8 cellular contexts compared by ENCODE assay signal in the genomic region with DNA sequence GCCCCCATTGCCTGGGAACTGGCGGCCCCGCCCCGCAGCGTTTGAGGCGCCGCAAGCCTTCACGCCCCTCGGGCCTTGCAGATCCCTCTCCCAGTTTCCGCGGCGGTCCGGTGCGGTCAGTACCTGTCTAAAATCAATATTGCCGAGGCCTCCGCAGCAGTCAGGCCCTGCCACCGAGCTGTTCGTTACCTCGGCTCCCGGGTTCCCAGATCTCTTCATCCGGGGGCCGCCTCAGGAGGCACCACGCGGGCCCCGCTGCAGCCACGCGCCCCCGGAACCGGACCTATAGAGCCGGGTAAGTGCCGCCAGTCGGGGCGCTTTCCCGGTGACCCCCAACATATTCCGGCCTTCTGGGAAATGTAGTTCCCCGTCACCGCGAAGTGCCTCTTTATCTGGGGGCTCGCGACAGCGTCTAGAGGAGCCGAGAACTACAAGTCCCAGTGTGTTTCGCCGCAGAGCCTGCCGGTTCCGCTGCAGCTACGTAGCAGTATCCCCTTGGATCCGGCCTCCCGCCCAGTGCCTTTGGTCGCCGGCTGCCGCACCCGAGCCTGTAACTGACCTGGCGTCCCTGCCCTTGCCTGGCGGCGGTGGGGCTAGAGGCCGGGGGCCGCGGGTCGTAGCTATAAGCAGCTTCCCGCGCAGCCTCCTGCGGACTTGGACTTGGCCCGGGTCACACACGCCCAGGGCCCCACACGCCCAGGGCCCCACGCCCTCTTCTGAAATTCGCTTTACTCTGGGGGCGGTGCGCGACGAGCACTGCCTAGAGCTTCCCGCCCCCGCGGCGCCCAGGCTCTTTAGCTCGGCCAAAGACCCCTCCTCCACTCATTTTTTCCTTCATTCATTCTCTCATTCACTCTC. TPM values are rescaled to one million over a fixed set of nuclear protein-coding genes. Genes with fewer than 3 reads are reported as not detected.
DNase-seq lines count a peak whose midpoint lies in the region; ATAC-seq, FAIRE-seq and TF ChIP-seq lines count a peak whose summit lies in the region.

A gene with protein sequence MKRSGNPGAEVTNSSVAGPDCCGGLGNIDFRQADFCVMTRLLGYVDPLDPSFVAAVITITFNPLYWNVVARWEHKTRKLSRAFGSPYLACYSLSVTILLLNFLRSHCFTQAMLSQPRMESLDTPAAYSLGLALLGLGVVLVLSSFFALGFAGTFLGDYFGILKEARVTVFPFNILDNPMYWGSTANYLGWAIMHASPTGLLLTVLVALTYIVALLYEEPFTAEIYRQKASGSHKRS (minus strand): TSS at position 301 of the 858 bp plus-strand sequence. CDS start 82 bp downstream, at position 219.

- H3K4me3 ChIP-seq in astrocyte of the cerebellum (ENCODE audit: low read depth, low read length): peak within 1 kb of the TSS; percentile 81
- H3K4me3 ChIP-seq in hepatocyte: peak within 1 kb of the TSS; percentile 82

- WGBS in hepatocyte (ENCODE audit: low lambda C conversion rate, missing lambda C conversion rate): under 1% methylated on average over 70 of the region's 76 CpGs

- H3K27me3 ChIP-seq in hepatocyte: no peaks in the 10 kb centered on the region

- ATAC-seq in HG02981 (IDR thresholded peaks at IDR 0.05; ENCODE audit: unreplicated experiment): peak; percentile 93

- H3K27ac ChIP-seq in hepatocyte: peak within 1 kb of the TSS; percentile 97

- H3K9me2 ChIP-seq in hepatocyte (replicated peaks; ENCODE audit: insufficient read depth): no peaks in the 10 kb centered on the region

- H3K9me3 ChIP-seq in hepatocyte (ENCODE audit: low read depth): no peaks in the 10 kb centered on the region

- peak; percentile 98 for FAIRE-seq in GM18507 (lab: Jason Lieb, UNC)

- no peaks in the 10 kb centered on the region for H3K36me3 ChIP-seq in hepatocyte (replicated peaks; ENCODE audit: insufficient read depth, low read depth)

- H3K4me1 ChIP-seq in hepatocyte (ENCODE audit: insufficient read depth): peaks cover 20% of the 10 kb centered on the region

- TF ChIP-seq CTCF in astrocyte of the cerebellum (IDR thresholded peaks at IDR 0.05; ENCODE audit: low read depth, low read length, missing control alignments): no peak
- no peak for TF ChIP-seq CTCF in hepatocyte (IDR thresholded peaks at IDR 0.05; ENCODE audit: poor library complexity)

- H2AFZ ChIP-seq in hepatocyte: peak within 1 kb of the TSS; percentile 82

- peak within 1 kb of the TSS; percentile 97 for H3K4me2 ChIP-seq in hepatocyte

- peak; percentile 87 for DNase-seq in GM18507 (ENCODE audit: extremely low spot score, insufficient read length, low read depth)
- DNase-seq in NCI-H2029 treated with DMSO at 0.1 percent for 48 hours (lab: John Stamatoyannopoulos, UW): peak; percentile 72
- peak; percentile 86 for DNase-seq in T-helper 9 cell
- DNase-seq in astrocyte of the cerebellum (ENCODE audit: low read depth): peak; percentile 98
- peak; percentile 98 for DNase-seq in hepatocyte (ENCODE audit: low spot score)
- DNase-seq in renal cortical epithelial cell (ENCODE audit: low read depth): peak; percentile 98
- no peak for DNase-seq in cortex of kidney (lab: John Stamatoyannopoulos, UW)

- H4K20me1 ChIP-seq in hepatocyte (ENCODE audit: insufficient read depth, poor library complexity, severe bottlenecking): no peaks in the 10 kb centered on the region

- H3K79me2 ChIP-seq in hepatocyte: peaks cover 52% of the 10 kb centered on the region

- in situ Hi-C loops in astrocyte of the cerebellum (cut with HindIII; ENCODE audit: low sequenced_read_pairs): loop anchor here (25.0 kb wide), 1 partner anchor 229 kb away; no protein-coding TSS in a partner anchor

RNA-seq across cellular contexts. Expression of the gene that starts here (rescaled TPM):
- total RNA-seq in hepatocyte (50.1 and 58.6 TPM in 2 replicates), renal cortical epithelial cell (36.0 and 36.6 TPM in 2 replicates)
- polyA plus RNA-seq in hepatocyte: 70.4 and 78.9 TPM in 2 replicates
